Comparison of ENCODE assay signal across 8 cellular contexts in the genomic region with DNA sequence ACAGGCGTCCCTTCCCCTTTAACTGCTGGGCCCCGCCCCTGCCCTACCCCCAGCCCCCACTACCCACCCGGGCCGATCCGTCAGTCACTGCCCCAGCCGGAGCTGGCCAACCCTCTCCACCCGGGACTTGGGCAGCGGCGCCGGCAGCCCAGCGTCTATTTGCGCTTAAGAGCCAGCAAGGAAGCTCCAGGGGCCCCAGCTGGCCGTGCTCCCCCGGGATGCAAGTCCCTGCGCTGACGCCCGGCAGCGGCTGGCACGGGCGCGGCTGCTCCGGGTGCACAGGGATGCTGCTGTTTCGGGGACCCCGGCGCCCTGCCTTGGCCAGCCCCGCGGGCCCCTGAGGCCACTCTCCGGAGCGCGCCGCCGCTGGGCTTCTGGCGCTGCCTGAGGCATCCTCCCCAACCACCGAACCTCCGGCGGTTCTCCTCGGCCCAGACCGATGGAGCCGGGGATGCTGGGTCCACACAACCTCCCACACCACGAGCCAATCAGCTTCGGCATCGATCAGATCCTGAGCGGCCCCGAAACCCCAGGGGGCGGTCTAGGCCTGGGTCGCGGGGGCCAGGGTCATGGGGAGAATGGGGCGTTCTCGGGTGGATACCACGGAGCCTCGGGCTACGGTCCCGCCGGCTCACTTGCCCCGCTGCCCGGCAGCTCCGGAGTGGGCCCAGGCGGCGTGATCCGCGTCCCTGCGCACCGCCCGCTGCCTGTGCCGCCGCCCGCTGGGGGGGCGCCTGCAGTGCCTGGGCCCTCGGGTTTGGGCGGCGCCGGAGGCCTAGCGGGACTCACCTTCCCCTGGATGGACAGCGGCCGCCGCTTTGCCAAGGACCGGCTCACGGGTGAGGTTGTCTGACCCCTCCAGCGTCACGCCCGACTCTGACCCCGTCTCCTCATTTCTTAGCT. TPM values are rescaled to one million over a fixed set of nuclear protein-coding genes. Genes with fewer than 3 reads are reported as not detected.
DNase-seq lines count a peak whose midpoint lies in the region; ATAC-seq and TF ChIP-seq lines count a peak whose summit lies in the region.

A gene (plus strand): TSS at position 83 of the 903 bp plus-strand sequence. CDS start 357 bp downstream, at position 440.

- TF ChIP-seq CTCF in HEK293 (tag by site-specific recombination; IDR thresholded peaks at IDR 0.05): no peak

- no peaks in the 10 kb centered on the region for H3K4me1 ChIP-seq in HEK293 (ENCODE audit: control insufficient read depth, insufficient read depth, low read length)

- no peaks in the 10 kb centered on the region for H3K36me3 ChIP-seq in HEK293 (ENCODE audit: control insufficient read depth in 2 of 2, insufficient read depth in 1 of 2, low read length in 2 of 2)

- CTCF ChIA-PET in HEK293 (lab: Yijun Ruan, JAX): no interaction called here

- peak; percentile 24 for ATAC-seq in activated T-helper 17 cell treated with anti-CD3 and anti-CD28 coated beads, Interleukin-2, amount 50 U/mL, for 72 hours (replicated peaks)
- ATAC-seq in naive thymus-derived CD8-positive, alpha-beta T cell: peak; percentile 17 to 27

- DNase-seq in COLO668 (lab: John Stamatoyannopoulos, UW; ENCODE audit: unreplicated experiment): peak; percentile 21
- peak in 2 of 10 donors; percentile 24 to 27 for DNase-seq in naive thymus-derived CD8-positive, alpha-beta T cell
- DNase-seq in NCI-H82 treated with DMSO at 0.1 percent for 48 hours (lab: John Stamatoyannopoulos, UW; ENCODE audit: unreplicated experiment): no peak
- no peak for DNase-seq in HCEC 1CT
- no peak for DNase-seq in amniotic stem cell (lab: John Stamatoyannopoulos, UW)
- DNase-seq in 8988T: no peak

- no peak within 1 kb of the TSS for H3K27ac ChIP-seq in HEK293 (ENCODE audit: extremely low read depth, low read depth, low read length)

- H3K9me3 Mint-ChIP-seq in activated T-helper 17 cell treated with anti-CD3 and anti-CD28 coated beads, Interleukin-2, amount 50 U/mL, for 72 hours: no peaks in the 10 kb centered on the region
- no peaks in the 10 kb centered on the region for H3K9me3 Mint-ChIP-seq in naive thymus-derived CD8-positive, alpha-beta T cell

- H3K9me3 ChIP-seq in HEK293 (ENCODE audit: control insufficient read depth, insufficient read depth, low read depth, low read length): no peaks in the 10 kb centered on the region

- peak within 1 kb of the TSS; percentile 73 for H3K27ac Mint-ChIP-seq in activated T-helper 17 cell treated with anti-CD3 and anti-CD28 coated beads, Interleukin-2, amount 50 U/mL, for 72 hours
- H3K27ac Mint-ChIP-seq in naive thymus-derived CD8-positive, alpha-beta T cell: peak within 1 kb of the TSS in 3 of 10 donors; percentile 31 to 53 (median 40)

- no peaks in the 10 kb centered on the region for H3K36me3 Mint-ChIP-seq in activated T-helper 17 cell treated with anti-CD3 and anti-CD28 coated beads, Interleukin-2, amount 50 U/mL, for 72 hours (ENCODE audit: low read depth)
- H3K36me3 Mint-ChIP-seq in naive thymus-derived CD8-positive, alpha-beta T cell: peaks cover 0 to 5% (median 0%) of the 10 kb centered on the region in 3 donors

- POLR2A ChIA-PET in HEK293 (lab: Yijun Ruan, JAX): interaction anchor here (0.9 to 1.0 kb wide), 2 partner anchors 11 to 15 kb away, joined by 3 to 4 read pairs; a partner anchor contains a TSS
- POLR2A ChIA-PET in naive thymus-derived CD8-positive, alpha-beta T cell (lab: Charles Lee): interaction anchor here (0.6 to 6.2 kb wide), 10 partner anchors 9 to 781 kb away, joined by 3 to 35 read pairs (median 4); a partner anchor contains a TSS

- H3K4me3 Mint-ChIP-seq in activated T-helper 17 cell treated with anti-CD3 and anti-CD28 coated beads, Interleukin-2, amount 50 U/mL, for 72 hours: peak within 1 kb of the TSS; percentile 84
- peak within 1 kb of the TSS; percentile 62 to 83 (median 74) for H3K4me3 Mint-ChIP-seq in naive thymus-derived CD8-positive, alpha-beta T cell

- peak within 1 kb of the TSS; percentile 26 for H3K4me3 ChIP-seq in HEK293 (ENCODE audit: low read depth, low read length)

- H3K4me1 Mint-ChIP-seq in activated T-helper 17 cell treated with anti-CD3 and anti-CD28 coated beads, Interleukin-2, amount 50 U/mL, for 72 hours: peaks cover 3% of the 10 kb centered on the region
- H3K4me1 Mint-ChIP-seq in naive thymus-derived CD8-positive, alpha-beta T cell: peaks cover 13 to 26% (median 24%) of the 10 kb centered on the region in 4 donors

- peaks cover 28% of the 10 kb centered on the region for H3K27me3 Mint-ChIP-seq in activated T-helper 17 cell treated with anti-CD3 and anti-CD28 coated beads, Interleukin-2, amount 50 U/mL, for 72 hours
- H3K27me3 Mint-ChIP-seq in naive thymus-derived CD8-positive, alpha-beta T cell: peaks cover 39 to 74% (median 60%) of the 10 kb centered on the region in 5 donors

TF ChIP-seq in HEK293, 187 proteins besides CTCF, POLR2A, EP300 and RAD21:
- no peak for TF ChIP-seq ZNF239 (tag by site-specific recombination; IDR thresholded peaks at IDR 0.05)

RNA-seq across cellular contexts. Expression of the gene that starts here (rescaled TPM):
- 1 to 10 TPM in 1 of 2 donors, under 1 TPM in 1; 0.39 to 1.4 TPM for total RNA-seq in activated T-helper 17 cell treated with anti-CD3 and anti-CD28 coated beads, Interleukin-2, amount 50 U/mL, for 72 hours
- not detected for total RNA-seq in naive thymus-derived CD8-positive, alpha-beta T cell
- not detected for polyA plus RNA-seq in naive thymus-derived CD8-positive, alpha-beta T cell

Comparison
In these comparisons a context has a peak if more than half of its experiments do, and no peak if none do; other contexts are left out.
1. Peak in ATAC-seq in naive thymus-derived CD8-positive, alpha-beta T cell; RNA of the gene not detected or under 1 TPM.